ENCODE assay signal across 8 cellular contexts in genomic region chr9:92115977-92116285, GRCh38. TPM values are rescaled to one million over a fixed set of nuclear protein-coding genes. Genes with fewer than 3 reads are reported as not detected.
DNase-seq lines count a peak whose midpoint lies in the region; ATAC-seq and TF ChIP-seq lines count a peak whose summit lies in the region.

No MANE protein-coding gene starts in this region.

- 47% methylated on average over 4 of the region's 4 CpGs for WGBS in SK-N-SH (ENCODE audit: low lambda C conversion rate)

- no peaks in the 10 kb centered on the region for H3K9me2 ChIP-seq in SK-N-SH

- ATAC-seq in SK-N-SH treated with all-trans-retinoic acid at 6 μM for 48 hours: no peak

- CTCF ChIA-PET in SK-N-SH (lab: Yijun Ruan, JAX): interaction anchor here (1.7 to 2.1 kb wide), 2 partner anchors 24 to 166 kb away, joined by 6 to 9 read pairs; partner anchors contain the start of gene ROR2

- H3K4me1 ChIP-seq in SK-N-SH (ENCODE audit: control insufficient read depth in 1 of 2, insufficient read depth in 2 of 2, low read depth in 1 of 2, low read length in 1 of 2): peaks cover 4 to 5% of the 10 kb centered on the region in 2 experiments; a peak in 3 of 4 replicates
- no peaks in the 10 kb centered on the region for H3K4me1 ChIP-seq in iPS-15b (ENCODE audit: control insufficient read depth, insufficient read depth, low read length)
- H3K4me1 ChIP-seq in stomach smooth muscle (ENCODE audit: control insufficient read depth, insufficient read depth, low read length): peaks cover 6% of the 10 kb centered on the region

- H3K4me3 ChIP-seq in SK-N-SH (ENCODE audit: low read depth in 2 of 2, low read length in 1 of 2) (peak overlapping the region; percentile 72 to 77), WI38 (ENCODE audit: low read depth, low read length) (peak overlapping the region; percentile 76), iPS-15b (ENCODE audit: low read depth, low read length) (peak overlapping the region; percentile 88), stomach smooth muscle (ENCODE audit: low read length in 2 of 2) (peak overlapping the region; percentile 86 to 95)

- H3K79me2 ChIP-seq in SK-N-SH (ENCODE audit: insufficient read depth): peaks cover 42% of the 10 kb centered on the region

- H3K27ac ChIP-seq in SK-N-SH (ENCODE audit: low read depth in 2 of 2, low read length in 1 of 2) (peak overlapping the region in 1 of 2 experiments; percentile 65; a peak in 1 of 4 replicates), stomach smooth muscle (ENCODE audit: low read length) (peak overlapping the region; percentile 76)

- no peaks in the 10 kb centered on the region for H3F3A ChIP-seq in SK-N-SH (replicated peaks; ENCODE audit: insufficient read depth)

- TF ChIP-seq EP300 in SK-N-SH (IDR thresholded peaks at IDR 0.05; ENCODE audit: borderline replicate concordance in 1 of 2, low read depth in 1 of 2, low read length in 1 of 2): no peak

- no peak for DNase-seq in SK-N-SH
- DNase-seq in SIG-M5 treated with dmso at 0.1 percent for 504 hours (lab: John Stamatoyannopoulos, UW; ENCODE audit: unreplicated experiment): no peak
- DNase-seq in NCI-H2081 treated with DMSO at 0.1 percent for 48 hours (lab: John Stamatoyannopoulos, UW): no peak
- no peak for DNase-seq in stimulated activated CD8-positive, alpha-beta memory T cell treated with anti-CD3 and anti-CD28 coated beads, Interleukin-4, amount 100 ng/mL, for 48 hours

- no peaks in the 10 kb centered on the region for H4K20me1 ChIP-seq in SK-N-SH (ENCODE audit: insufficient read depth)

- POLR2A ChIA-PET in SK-N-SH (lab: Yijun Ruan, JAX): interaction anchor here (0.6 kb wide), 1 partner anchor 649 kb away, joined by 3 read pairs; the partner anchor contains the start of gene BICD2

- peak overlapping the region; percentile 67 for H3K4me2 ChIP-seq in SK-N-SH

- no peak for TF ChIP-seq RAD21 in SK-N-SH (IDR thresholded peaks at IDR 0.05; ENCODE audit: low read length)

- peak overlapping the region; percentile 93 for H2AFZ ChIP-seq in SK-N-SH (ENCODE audit: low read depth)

- H3K9ac ChIP-seq in SK-N-SH (peak overlapping the region; percentile 86; the same call in 1 of the 2 replicates), iPS-15b (ENCODE audit: low read depth, low read length) (no peak overlapping the region), stomach smooth muscle (ENCODE audit: low read length in 2 of 2) (peak overlapping the region; percentile 78 to 82)

- H3K27me3 ChIP-seq in SK-N-SH (ENCODE audit: insufficient read depth): no peaks in the 10 kb centered on the region
- no peaks in the 10 kb centered on the region for H3K27me3 ChIP-seq in iPS-15b (ENCODE audit: control insufficient read depth, insufficient read depth, low read length)
- no peaks in the 10 kb centered on the region for H3K27me3 ChIP-seq in stomach smooth muscle (ENCODE audit: control insufficient read depth in 1 of 2, insufficient read depth in 2 of 2, low read length in 2 of 2)

- H3K36me3 ChIP-seq in SK-N-SH (replicated peaks in 1 of 2; ENCODE audit: control insufficient read depth in 1 of 2, insufficient read depth in 2 of 2, low read length in 1 of 2): peaks cover 14 to 15% of the 10 kb centered on the region in 2 experiments
- H3K36me3 ChIP-seq in iPS-15b (ENCODE audit: control insufficient read depth, insufficient read depth, low read length): no peaks in the 10 kb centered on the region
- H3K36me3 ChIP-seq in stomach smooth muscle (ENCODE audit: control insufficient read depth in 2 of 2, insufficient read depth in 2 of 2, low read length in 2 of 2): peaks cover 3 to 8% of the 10 kb centered on the region in 2 donors

- TF ChIP-seq CTCF in SK-N-SH (IDR thresholded peaks at IDR 0.05): no peak
- no peak for TF ChIP-seq CTCF in WI38 (IDR thresholded peaks at IDR 0.05; ENCODE audit: low read depth, low read length)

- H3K9me3 ChIP-seq in SK-N-SH: no peaks in the 10 kb centered on the region
- H3K9me3 ChIP-seq in iPS-15b (ENCODE audit: control insufficient read depth, insufficient read depth, low read length): no peaks in the 10 kb centered on the region
- no peaks in the 10 kb centered on the region for H3K9me3 ChIP-seq in stomach smooth muscle (ENCODE audit: control insufficient read depth in 2 of 2, low read length in 2 of 2)

TF ChIP-seq in SK-N-SH, 30 proteins besides CTCF, POLR2A, EP300 and RAD21 (continues in another document):
- no peak for TF ChIP-seq RCOR1 (IDR thresholded peaks at IDR 0.05; ENCODE audit: low read length)
- TF ChIP-seq YY1 (IDR thresholded peaks at IDR 0.05; ENCODE audit: low read depth): no peak
- no peak for TF ChIP-seq GATA2 (CRISPR knock-in tag; IDR thresholded peaks at IDR 0.05)
- no peak for TF ChIP-seq CHD2 (IDR thresholded peaks at IDR 0.05; ENCODE audit: low read length, partially characterized antibody)
- no peak for TF ChIP-seq REST (IDR thresholded peaks at IDR 0.05; ENCODE audit: low read depth, low read length)
- no peak for TF ChIP-seq GABPA (IDR thresholded peaks at IDR 0.05; ENCODE audit: low read depth)
- no peak for TF ChIP-seq TEAD4 (IDR thresholded peaks at IDR 0.05; ENCODE audit: borderline replicate concordance, insufficient read depth)
- no peak for TF ChIP-seq EZH2phosphoT487 (IDR thresholded peaks at IDR 0.05; ENCODE audit: borderline replicate concordance, low read depth)
- TF ChIP-seq MAX (IDR thresholded peaks at IDR 0.05; ENCODE audit: low read depth): no peak

TF ChIP-seq in SK-N-SH treated with all-trans-retinoic acid at 6 μM for 48 hours, 23 proteins besides CTCF, POLR2A, EP300 and RAD21:
- TF ChIP-seq SNAI2 (CRISPR knock-in tag; IDR thresholded peaks at IDR 0.05): no peak
- TF ChIP-seq TSHZ2 (CRISPR knock-in tag; IDR thresholded peaks at IDR 0.05): no peak
- no peak for TF ChIP-seq GLIS3 (CRISPR knock-in tag; IDR thresholded peaks at IDR 0.05)
- TF ChIP-seq TCF4 (CRISPR knock-in tag; IDR thresholded peaks at IDR 0.05; ENCODE audit: borderline replicate concordance): no peak

RNA-seq across cellular contexts. Expression of gene SPTLC1, which starts 0.7 kb away (rescaled TPM):
- polyA plus RNA-seq in SK-N-SH (2012; rRNA removed): 53.9 and 62.0 TPM in 2 replicates
- 61.8 and 63.3 TPM in 2 replicates for polyA plus RNA-seq in SK-N-SH (2012; cell fraction: cytosol; rRNA removed)
- polyA plus RNA-seq in SK-N-SH (2012; cell fraction: nucleus; rRNA removed): 43.2 and 78.6 TPM in 2 replicates
